2 cellular contexts compared by ENCODE assay signal in the genomic region with DNA sequence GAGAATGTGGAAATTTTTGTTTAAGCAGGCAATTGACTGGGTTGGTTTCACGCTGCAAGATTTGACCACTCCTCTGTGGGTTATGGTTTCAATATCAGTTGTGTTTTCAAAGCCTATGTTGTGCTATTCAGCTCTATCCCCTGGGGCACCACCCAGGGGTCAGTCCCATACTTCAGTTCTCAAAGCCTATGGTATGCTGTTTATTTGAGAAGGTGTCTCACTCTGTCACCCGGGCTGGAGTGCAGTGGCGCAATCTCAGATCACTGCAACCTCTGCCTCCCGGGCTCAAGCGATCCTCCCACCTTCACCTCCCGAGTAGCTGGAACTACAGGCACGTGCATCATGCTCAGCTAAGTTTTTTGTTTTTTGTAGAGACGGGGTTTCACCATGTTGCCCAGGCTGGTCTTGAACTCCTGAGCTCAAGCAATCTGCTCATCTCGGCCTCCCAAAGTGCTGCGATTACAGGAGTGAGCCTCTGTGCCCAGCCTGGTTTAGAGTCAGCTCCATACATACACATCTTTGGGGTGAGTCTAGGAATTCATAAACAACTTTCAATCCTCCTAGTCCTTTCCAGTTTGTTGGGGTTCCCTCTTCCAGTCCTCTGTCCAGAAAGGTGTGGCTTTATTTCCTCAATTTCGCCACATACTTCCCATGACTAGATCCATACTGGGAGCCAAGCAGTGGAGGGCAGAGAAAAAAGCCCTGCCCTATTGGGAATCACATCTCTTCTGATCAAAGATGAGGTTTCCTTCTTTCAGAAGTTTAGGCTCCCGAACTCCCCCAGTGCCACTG.
A peak's percentile ranks its signal among the peaks of the same experiment; 100 is the strongest.
TF ChIP-seq lines count a peak whose summit lies in the region.

No MANE protein-coding gene starts in this region.

TF ChIP-seq in GM12878, 131 proteins besides CTCF, POLR2A, EP300 and RAD21 (continues in another document):
- TF ChIP-seq DPF2 (IDR thresholded peaks at IDR 0.05) (0 out of 2 replicates have a peak, but pooled peaks have one; percentile 25), TAF1 (IDR thresholded peaks at IDR 0.05; ENCODE audit: borderline replicate concordance, low read depth, low read length) (no peak), MEF2B (IDR thresholded peaks at IDR 0.05; ENCODE audit: partially characterized antibody, poor library complexity, severe bottlenecking) (peak; percentile 97), TCF7 (IDR thresholded peaks at IDR 0.05; ENCODE audit: borderline replicate concordance) (no peak)
- TF ChIP-seq, protein P1, sequence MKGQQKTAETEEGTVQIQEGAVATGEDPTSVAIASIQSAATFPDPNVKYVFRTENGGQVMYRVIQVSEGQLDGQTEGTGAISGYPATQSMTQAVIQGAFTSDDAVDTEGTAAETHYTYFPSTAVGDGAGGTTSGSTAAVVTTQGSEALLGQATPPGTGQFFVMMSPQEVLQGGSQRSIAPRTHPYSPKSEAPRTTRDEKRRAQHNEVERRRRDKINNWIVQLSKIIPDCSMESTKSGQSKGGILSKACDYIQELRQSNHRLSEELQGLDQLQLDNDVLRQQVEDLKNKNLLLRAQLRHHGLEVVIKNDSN (IDR thresholded peaks at IDR 0.05; ENCODE audit: borderline replicate concordance, extremely low read length, insufficient read depth, low read depth, low read length), result no peak
- TF ChIP-seq, protein P2, sequence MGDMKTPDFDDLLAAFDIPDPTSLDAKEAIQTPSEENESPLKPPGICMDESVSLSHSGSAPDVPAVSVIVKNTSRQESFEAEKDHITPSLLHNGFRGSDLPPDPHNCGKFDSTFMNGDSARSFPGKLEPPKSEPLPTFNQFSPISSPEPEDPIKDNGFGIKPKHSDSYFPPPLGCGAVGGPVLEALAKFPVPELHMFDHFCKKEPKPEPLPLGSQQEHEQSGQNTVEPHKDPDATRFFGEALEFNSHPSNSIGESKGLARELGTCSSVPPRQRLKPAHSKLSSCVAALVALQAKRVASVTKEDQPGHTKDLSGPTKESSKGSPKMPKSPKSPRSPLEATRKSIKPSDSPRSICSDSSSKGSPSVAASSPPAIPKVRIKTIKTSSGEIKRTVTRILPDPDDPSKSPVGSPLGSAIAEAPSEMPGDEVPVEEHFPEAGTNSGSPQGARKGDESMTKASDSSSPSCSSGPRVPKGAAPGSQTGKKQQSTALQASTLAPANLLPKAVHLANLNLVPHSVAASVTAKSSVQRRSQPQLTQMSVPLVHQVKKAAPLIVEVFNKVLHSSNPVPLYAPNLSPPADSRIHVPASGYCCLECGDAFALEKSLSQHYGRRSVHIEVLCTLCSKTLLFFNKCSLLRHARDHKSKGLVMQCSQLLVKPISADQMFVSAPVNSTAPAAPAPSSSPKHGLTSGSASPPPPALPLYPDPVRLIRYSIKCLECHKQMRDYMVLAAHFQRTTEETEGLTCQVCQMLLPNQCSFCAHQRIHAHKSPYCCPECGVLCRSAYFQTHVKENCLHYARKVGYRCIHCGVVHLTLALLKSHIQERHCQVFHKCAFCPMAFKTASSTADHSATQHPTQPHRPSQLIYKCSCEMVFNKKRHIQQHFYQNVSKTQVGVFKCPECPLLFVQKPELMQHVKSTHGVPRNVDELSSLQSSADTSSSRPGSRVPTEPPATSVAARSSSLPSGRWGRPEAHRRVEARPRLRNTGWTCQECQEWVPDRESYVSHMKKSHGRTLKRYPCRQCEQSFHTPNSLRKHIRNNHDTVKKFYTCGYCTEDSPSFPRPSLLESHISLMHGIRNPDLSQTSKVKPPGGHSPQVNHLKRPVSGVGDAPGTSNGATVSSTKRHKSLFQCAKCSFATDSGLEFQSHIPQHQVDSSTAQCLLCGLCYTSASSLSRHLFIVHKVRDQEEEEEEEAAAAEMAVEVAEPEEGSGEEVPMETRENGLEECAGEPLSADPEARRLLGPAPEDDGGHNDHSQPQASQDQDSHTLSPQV (IDR thresholded peaks at IDR 0.05), result no peak
- TF ChIP-seq, protein P3, sequence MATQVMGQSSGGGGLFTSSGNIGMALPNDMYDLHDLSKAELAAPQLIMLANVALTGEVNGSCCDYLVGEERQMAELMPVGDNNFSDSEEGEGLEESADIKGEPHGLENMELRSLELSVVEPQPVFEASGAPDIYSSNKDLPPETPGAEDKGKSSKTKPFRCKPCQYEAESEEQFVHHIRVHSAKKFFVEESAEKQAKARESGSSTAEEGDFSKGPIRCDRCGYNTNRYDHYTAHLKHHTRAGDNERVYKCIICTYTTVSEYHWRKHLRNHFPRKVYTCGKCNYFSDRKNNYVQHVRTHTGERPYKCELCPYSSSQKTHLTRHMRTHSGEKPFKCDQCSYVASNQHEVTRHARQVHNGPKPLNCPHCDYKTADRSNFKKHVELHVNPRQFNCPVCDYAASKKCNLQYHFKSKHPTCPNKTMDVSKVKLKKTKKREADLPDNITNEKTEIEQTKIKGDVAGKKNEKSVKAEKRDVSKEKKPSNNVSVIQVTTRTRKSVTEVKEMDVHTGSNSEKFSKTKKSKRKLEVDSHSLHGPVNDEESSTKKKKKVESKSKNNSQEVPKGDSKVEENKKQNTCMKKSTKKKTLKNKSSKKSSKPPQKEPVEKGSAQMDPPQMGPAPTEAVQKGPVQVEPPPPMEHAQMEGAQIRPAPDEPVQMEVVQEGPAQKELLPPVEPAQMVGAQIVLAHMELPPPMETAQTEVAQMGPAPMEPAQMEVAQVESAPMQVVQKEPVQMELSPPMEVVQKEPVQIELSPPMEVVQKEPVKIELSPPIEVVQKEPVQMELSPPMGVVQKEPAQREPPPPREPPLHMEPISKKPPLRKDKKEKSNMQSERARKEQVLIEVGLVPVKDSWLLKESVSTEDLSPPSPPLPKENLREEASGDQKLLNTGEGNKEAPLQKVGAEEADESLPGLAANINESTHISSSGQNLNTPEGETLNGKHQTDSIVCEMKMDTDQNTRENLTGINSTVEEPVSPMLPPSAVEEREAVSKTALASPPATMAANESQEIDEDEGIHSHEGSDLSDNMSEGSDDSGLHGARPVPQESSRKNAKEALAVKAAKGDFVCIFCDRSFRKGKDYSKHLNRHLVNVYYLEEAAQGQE (IDR thresholded peaks at IDR 0.05; ENCODE audit: low read depth, low read length), result no peak
- TF ChIP-seq, protein P4, sequence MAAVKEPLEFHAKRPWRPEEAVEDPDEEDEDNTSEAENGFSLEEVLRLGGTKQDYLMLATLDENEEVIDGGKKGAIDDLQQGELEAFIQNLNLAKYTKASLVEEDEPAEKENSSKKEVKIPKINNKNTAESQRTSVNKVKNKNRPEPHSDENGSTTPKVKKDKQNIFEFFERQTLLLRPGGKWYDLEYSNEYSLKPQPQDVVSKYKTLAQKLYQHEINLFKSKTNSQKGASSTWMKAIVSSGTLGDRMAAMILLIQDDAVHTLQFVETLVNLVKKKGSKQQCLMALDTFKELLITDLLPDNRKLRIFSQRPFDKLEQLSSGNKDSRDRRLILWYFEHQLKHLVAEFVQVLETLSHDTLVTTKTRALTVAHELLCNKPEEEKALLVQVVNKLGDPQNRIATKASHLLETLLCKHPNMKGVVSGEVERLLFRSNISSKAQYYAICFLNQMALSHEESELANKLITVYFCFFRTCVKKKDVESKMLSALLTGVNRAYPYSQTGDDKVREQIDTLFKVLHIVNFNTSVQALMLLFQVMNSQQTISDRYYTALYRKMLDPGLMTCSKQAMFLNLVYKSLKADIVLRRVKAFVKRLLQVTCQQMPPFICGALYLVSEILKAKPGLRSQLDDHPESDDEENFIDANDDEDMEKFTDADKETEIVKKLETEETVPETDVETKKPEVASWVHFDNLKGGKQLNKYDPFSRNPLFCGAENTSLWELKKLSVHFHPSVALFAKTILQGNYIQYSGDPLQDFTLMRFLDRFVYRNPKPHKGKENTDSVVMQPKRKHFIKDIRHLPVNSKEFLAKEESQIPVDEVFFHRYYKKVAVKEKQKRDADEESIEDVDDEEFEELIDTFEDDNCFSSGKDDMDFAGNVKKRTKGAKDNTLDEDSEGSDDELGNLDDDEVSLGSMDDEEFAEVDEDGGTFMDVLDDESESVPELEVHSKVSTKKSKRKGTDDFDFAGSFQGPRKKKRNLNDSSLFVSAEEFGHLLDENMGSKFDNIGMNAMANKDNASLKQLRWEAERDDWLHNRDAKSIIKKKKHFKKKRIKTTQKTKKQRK (IDR thresholded peaks at IDR 0.05; ENCODE audit: low read depth, low read length), result no peak

TF ChIP-seq in WTC11, 78 proteins besides CTCF, POLR2A, EP300 and RAD21:
- TF ChIP-seq ETV6 (CRISPR knock-in tag; IDR thresholded peaks at IDR 0.05), result no peak
- no peak for TF ChIP-seq EMX1 (CRISPR knock-in tag; IDR thresholded peaks at IDR 0.05)
- TF ChIP-seq, protein P5, sequence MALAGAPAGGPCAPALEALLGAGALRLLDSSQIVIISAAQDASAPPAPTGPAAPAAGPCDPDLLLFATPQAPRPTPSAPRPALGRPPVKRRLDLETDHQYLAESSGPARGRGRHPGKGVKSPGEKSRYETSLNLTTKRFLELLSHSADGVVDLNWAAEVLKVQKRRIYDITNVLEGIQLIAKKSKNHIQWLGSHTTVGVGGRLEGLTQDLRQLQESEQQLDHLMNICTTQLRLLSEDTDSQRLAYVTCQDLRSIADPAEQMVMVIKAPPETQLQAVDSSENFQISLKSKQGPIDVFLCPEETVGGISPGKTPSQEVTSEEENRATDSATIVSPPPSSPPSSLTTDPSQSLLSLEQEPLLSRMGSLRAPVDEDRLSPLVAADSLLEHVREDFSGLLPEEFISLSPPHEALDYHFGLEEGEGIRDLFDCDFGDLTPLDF (CRISPR knock-in tag; IDR thresholded peaks at IDR 0.05), result no peak
- no peak for TF ChIP-seq NFYB (CRISPR knock-in tag; conservative IDR thresholded peaks at IDR 0.05; ENCODE audit: low read depth)
- TF ChIP-seq ATF1 (CRISPR knock-in tag; IDR thresholded peaks at IDR 0.05), result no peak
- no peak for TF ChIP-seq TEAD1 (CRISPR knock-in tag; IDR thresholded peaks at IDR 0.05)
- TF ChIP-seq, protein P6, sequence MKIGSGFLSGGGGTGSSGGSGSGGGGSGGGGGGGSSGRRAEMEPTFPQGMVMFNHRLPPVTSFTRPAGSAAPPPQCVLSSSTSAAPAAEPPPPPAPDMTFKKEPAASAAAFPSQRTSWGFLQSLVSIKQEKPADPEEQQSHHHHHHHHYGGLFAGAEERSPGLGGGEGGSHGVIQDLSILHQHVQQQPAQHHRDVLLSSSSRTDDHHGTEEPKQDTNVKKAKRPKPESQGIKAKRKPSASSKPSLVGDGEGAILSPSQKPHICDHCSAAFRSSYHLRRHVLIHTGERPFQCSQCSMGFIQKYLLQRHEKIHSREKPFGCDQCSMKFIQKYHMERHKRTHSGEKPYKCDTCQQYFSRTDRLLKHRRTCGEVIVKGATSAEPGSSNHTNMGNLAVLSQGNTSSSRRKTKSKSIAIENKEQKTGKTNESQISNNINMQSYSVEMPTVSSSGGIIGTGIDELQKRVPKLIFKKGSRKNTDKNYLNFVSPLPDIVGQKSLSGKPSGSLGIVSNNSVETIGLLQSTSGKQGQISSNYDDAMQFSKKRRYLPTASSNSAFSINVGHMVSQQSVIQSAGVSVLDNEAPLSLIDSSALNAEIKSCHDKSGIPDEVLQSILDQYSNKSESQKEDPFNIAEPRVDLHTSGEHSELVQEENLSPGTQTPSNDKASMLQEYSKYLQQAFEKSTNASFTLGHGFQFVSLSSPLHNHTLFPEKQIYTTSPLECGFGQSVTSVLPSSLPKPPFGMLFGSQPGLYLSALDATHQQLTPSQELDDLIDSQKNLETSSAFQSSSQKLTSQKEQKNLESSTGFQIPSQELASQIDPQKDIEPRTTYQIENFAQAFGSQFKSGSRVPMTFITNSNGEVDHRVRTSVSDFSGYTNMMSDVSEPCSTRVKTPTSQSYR (CRISPR knock-in tag; IDR thresholded peaks at IDR 0.05), result no peak
